ENCODE assay signal across 12 cellular contexts in the genomic region with DNA sequence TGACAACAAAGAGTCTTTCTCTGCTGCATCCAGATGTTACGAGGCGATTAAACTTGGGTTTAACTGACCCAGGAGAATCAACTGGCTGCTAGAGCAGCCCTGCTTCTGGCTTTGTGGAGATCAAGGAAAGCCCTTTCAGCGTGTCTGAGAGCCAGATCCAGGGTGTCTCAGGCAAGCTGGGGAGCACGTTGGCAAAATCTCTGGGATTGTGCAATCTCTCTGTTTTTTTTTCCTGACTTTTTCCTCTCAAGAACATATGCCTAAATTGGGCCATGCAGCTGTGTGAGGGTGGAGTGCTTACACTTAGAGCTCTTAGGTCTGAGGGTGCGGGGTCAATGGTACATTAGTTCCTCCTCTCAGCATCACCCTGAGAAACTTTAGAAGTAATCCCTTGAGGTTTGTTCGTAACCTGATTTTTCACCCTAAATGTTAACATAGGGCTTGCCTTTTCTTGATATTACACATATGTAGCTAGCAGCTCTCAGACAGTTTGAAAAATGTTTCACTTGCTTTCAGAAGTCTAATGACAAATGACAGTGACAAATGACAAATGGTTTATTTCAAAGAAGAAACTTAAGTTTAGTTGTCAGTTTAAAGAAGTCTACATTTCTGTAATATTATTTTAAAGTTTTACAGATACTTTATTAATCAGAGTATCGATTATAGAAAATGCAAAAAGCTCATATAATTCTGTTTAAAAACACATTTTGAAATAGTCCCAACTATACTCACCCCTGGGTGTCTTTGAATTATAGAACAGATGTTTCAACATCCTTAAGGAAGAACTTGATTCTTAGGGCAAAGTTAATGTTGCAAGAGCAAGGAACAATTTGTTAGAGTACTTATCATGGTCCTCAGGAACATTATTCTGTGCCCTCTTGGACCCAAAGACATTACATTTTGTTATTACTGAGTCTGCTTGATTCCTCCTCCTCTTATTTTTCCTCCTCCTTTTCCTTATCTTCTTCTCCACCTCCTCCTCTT. TPM values are rescaled to one million over a fixed set of nuclear protein-coding genes. Genes with fewer than 3 reads are reported as not detected.
DNase-seq lines count a peak whose midpoint lies in the region; ATAC-seq and TF ChIP-seq lines count a peak whose summit lies in the region.
"Had no signal": no experiment of that assay in that cellular context is flagged by ENCODE, and none has a peak within 500 bp of the region (broad histone marks: within the 10 kb centered on the region; RNA-seq: fewer than 3 reads in every experiment).

No MANE protein-coding gene starts in this region.

- ATAC-seq in HG03565 (IDR thresholded peaks at IDR 0.05; ENCODE audit: unreplicated experiment): peak; percentile 59
- ATAC-seq in HG03025 (IDR thresholded peaks at IDR 0.05; ENCODE audit: low FRiP score, unreplicated experiment): no peak

- TF ChIP-seq EP300 in esophagus muscularis mucosa (IDR thresholded peaks at IDR 0.05): no peak

- H3K36me3 ChIP-seq in esophagus muscularis mucosa (no peaks in the 10 kb centered on the region), osteoblast (ENCODE audit: insufficient read depth, low read length) (no peaks in the 10 kb centered on the region), Peyer's patch (no peaks in the 10 kb centered on the region)

- DNase-seq in GM03348 (ENCODE audit: low spot score): peak; percentile 29
- no peak for DNase-seq in esophagus muscularis mucosa (ENCODE audit: extremely low spot score)
- DNase-seq in osteoblast (ENCODE audit: insufficient read length, low spot score, missing footprints): no peak
- no peak for DNase-seq in Peyer's patch
- DNase-seq in NCI-H1930 (lab: John Stamatoyannopoulos, UW): no peak
- DNase-seq in stimulated activated naive CD4-positive, alpha-beta T cell (lab: John Stamatoyannopoulos, UW): no peak
- DNase-seq: CD4-positive, CD25-positive, alpha-beta regulatory T cell; NCI-H2227 treated with DMSO at 0.1 percent for 48 hours had no signal

- H4K20me1 ChIP-seq in osteoblast (ENCODE audit: insufficient read depth, low read length): no peaks in the 10 kb centered on the region

- intact Hi-C loops in esophagus muscularis mucosa (cut with DNase I): no loop called here

- peak overlapping the region; percentile 16 to 36 (median 28) for H3K27ac ChIP-seq in esophagus muscularis mucosa (replicated peaks in 1 of 4)
- H3K27ac ChIP-seq in osteoblast (ENCODE audit: low read depth, low read length): no peak overlapping the region
- no peak overlapping the region for H3K27ac ChIP-seq in Peyer's patch

- peak overlapping the region; percentile 4 for H3K4me2 ChIP-seq in osteoblast (ENCODE audit: insufficient read depth, low read length)

- H3K9me3 ChIP-seq in esophagus muscularis mucosa (peaks cover 0 to 4% (median 0%) of the 10 kb centered on the region in 4 donors), osteoblast (ENCODE audit: low read depth, low read length) (no peaks in the 10 kb centered on the region), Peyer's patch (no peaks in the 10 kb centered on the region)

- 50% methylated on average over 7 of the region's 7 CpGs for WGBS in esophagus muscularis mucosa

- H3K27me3 ChIP-seq in esophagus muscularis mucosa: no peaks in the 10 kb centered on the region
- no peaks in the 10 kb centered on the region for H3K27me3 ChIP-seq in osteoblast (ENCODE audit: insufficient read depth, low read length)
- H3K27me3 ChIP-seq in Peyer's patch: no peaks in the 10 kb centered on the region

- peak overlapping the region; percentile 64 for H2AFZ ChIP-seq in osteoblast (ENCODE audit: low read length)

- H3K79me2 ChIP-seq in osteoblast (ENCODE audit: insufficient read depth, low read length): no peaks in the 10 kb centered on the region

- TF ChIP-seq CTCF in esophagus muscularis mucosa (IDR thresholded peaks at IDR 0.05) (no peak), osteoblast (IDR thresholded peaks at IDR 0.05; ENCODE audit: extremely low read depth, low read depth, low read length) (no peak), Peyer's patch (IDR thresholded peaks at IDR 0.05) (no peak)

- TF ChIP-seq POLR2A in esophagus muscularis mucosa (IDR thresholded peaks at IDR 0.05; ENCODE audit: low read depth) (no peak), Peyer's patch (IDR thresholded peaks at IDR 0.05) (no peak)

- H3K4me1 ChIP-seq in esophagus muscularis mucosa: peaks cover 0 to 26% (median 11%) of the 10 kb centered on the region in 4 donors
- H3K4me1 ChIP-seq in osteoblast (ENCODE audit: insufficient read depth, low read length): peaks cover 4% of the 10 kb centered on the region
- no peaks in the 10 kb centered on the region for H3K4me1 ChIP-seq in Peyer's patch

- no peak overlapping the region for H3K4me3 ChIP-seq in esophagus muscularis mucosa
- H3K4me3 ChIP-seq in osteoblast (ENCODE audit: insufficient read depth, low read length): no peak overlapping the region
- H3K4me3 ChIP-seq in Peyer's patch: no peak overlapping the region

RNA-seq across cellular contexts. Expression of a gene that starts 38.4 kb away (rescaled TPM):
- not detected for total RNA-seq in esophagus muscularis mucosa
- 0.29 TPM in 1 of 2 replicates, not detected in the other for total RNA-seq in osteoblast
- total RNA-seq in Peyer's patch: not detected
- total RNA-seq: astrocyte; CD4-positive, CD25-positive, alpha-beta regulatory T cell; HT1080 had no signal

Comparison
In these comparisons a context has a peak if more than half of its experiments do, and no peak if none do; other contexts are left out.
1. H3K27ac ChIP-seq: peak in esophagus muscularis mucosa (4 of 4); none in osteoblast (single experiment) and Peyer's patch (0 of 4).